Comparison of ENCODE assay signal across 1 cellular context in genomic region chr3:4967683-4968082, GRCh38. TPM values are rescaled to one million over a fixed set of nuclear protein-coding genes. Genes with fewer than 3 reads are reported as not detected.
"Had no signal": no experiment of that assay in that cellular context is flagged by ENCODE, and none has a peak within 500 bp of the region (broad histone marks: within the 10 kb centered on the region; RNA-seq: fewer than 3 reads in every experiment).

No MANE protein-coding gene starts in this region.

RNA-seq across cellular contexts. Expression of gene BHLHE40, which starts 11.6 kb away (rescaled TPM):
- polyA plus RNA-seq: neural cell had no signal
